In the genomic region with DNA sequence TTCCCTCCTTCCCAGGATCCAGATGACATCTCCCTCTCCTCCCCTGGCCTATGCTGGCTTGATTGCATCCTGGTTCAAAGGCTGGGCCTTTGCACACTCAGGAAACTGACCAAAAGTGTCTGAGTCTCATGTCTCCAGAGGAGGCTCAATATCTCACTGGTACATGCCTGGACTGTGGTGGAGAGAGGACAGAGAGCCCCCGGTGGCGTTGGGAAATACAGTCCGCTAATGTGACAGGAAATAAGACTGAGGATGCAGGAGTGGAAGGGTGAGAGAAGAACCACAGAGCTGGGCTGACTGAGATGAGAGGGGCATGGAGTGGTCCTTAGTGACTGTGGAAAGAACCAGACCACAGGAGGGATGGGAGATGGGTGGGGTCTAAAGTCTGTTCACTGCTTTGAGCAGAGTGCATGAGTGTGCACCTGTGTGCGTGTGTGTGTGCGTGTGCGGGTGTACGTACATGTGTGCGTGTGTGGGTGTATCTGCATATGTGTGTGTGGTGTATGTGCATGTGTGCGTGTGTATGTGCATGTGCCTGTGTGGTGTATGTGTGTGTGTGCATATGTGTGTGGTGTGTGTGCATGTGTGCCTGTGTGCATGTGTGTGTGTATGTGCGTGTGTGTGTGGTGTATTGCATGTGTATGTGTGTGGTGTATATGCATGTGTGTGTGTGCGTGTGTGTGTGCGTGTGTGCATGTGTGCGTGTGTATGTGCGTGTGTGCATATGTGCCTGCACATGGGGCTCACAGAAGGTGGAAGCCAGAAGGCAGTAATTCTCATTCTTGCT, we compare ENCODE assay signal across 16 cellular contexts. TPM values are rescaled to one million over a fixed set of nuclear protein-coding genes. Genes with fewer than 3 reads are reported as not detected.
"Had no signal": no experiment of that assay in that cellular context is flagged by ENCODE, and none has a peak within 500 bp of the region (broad histone marks: within the 10 kb centered on the region; RNA-seq: fewer than 3 reads in every experiment).

No MANE protein-coding gene starts in this region.

- H3K9me3 ChIP-seq: esophagus muscularis mucosa, tibial nerve had no signal

- H3K36me3 Mint-ChIP-seq: activated naive CD8-positive, alpha-beta T cell had no signal

- H3K4me3 Mint-ChIP-seq: activated naive CD8-positive, alpha-beta T cell; nephron progenitor cell; T-helper 1 cell treated with Interleukin-12 subunit alpha and Interleukin-12 subunit beta and Interleukin-4 antibody, amounts not matched to agents 30 μg/mL and 1 μg/mL, for 36 hours had no signal

- H3K4me1 Mint-ChIP-seq: nephron progenitor cell had no signal

- H3K36me3 ChIP-seq: brain microvascular endothelial cell, esophagus muscularis mucosa, tibial nerve had no signal

- H3K4me3 ChIP-seq: dorsolateral prefrontal cortex, esophagus muscularis mucosa, tibial nerve had no signal

- H3K27me3 ChIP-seq: brain microvascular endothelial cell, tibial nerve had no signal

- DNase-seq: activated CD4-positive, alpha-beta T cell treated with anti-CD3 and anti-CD28 coated beads, Interleukin-2, amount 50 U/mL, for 1 hour; amygdala; brain microvascular endothelial cell; cerebellar nuclear complex; dorsolateral prefrontal cortex; head of caudate nucleus; nephron progenitor cell had no signal

- H3K27ac ChIP-seq: brain microvascular endothelial cell, dorsolateral prefrontal cortex, esophagus muscularis mucosa, tibial nerve had no signal

- H3K27ac Mint-ChIP-seq: activated naive CD8-positive, alpha-beta T cell; activated T-helper 2 cell treated with anti-CD3 and anti-CD28 coated beads, Interferon-gamma antibody, Interleukin-2, Interleukin-4, amounts not matched to agents 10 μg/mL and 5 μg/mL and 100 μg/mL, durations not matched to agents 14 hours and 24 hours and 36 hours; nephron progenitor cell; T-helper 1 cell treated with Interleukin-12 subunit alpha and Interleukin-12 subunit beta and Interleukin-4 antibody, amounts not matched to agents 30 μg/mL and 1 μg/mL, for 36 hours had no signal

- H3K4me1 ChIP-seq: esophagus muscularis mucosa, tibial nerve had no signal

- H3K9me3 Mint-ChIP-seq: activated T-helper 2 cell treated with anti-CD3 and anti-CD28 coated beads, Interferon-gamma antibody, Interleukin-2, Interleukin-4, amounts not matched to agents 10 μg/mL and 5 μg/mL and 100 μg/mL, durations not matched to agents 14 hours and 24 hours and 36 hours; T-helper 1 cell treated with Interleukin-12 subunit alpha and Interleukin-12 subunit beta and Interleukin-4 antibody, amounts not matched to agents 30 μg/mL and 1 μg/mL, for 36 hours had no signal

RNA-seq across cellular contexts. Expression of gene SIGLEC5, which starts 1.9 kb away (rescaled TPM):
- total RNA-seq: activated CD8-positive, alpha-beta memory T cell treated with anti-CD3 and anti-CD28 coated beads for 36 hours; activated T-helper 2 cell treated with anti-CD3 and anti-CD28 coated beads, Interferon-gamma antibody, Interleukin-2, Interleukin-4, amounts not matched to agents 10 μg/mL and 5 μg/mL and 100 μg/mL, durations not matched to agents 14 hours and 24 hours and 36 hours; fibroblast of villous mesenchyme; lung microvascular endothelial cell had no signal

RNA-seq across cellular contexts. Expression of gene SIGLEC14, which starts 18.3 kb away (rescaled TPM):
- total RNA-seq: activated T-helper 2 cell treated with anti-CD3 and anti-CD28 coated beads, Interferon-gamma antibody, Interleukin-2, Interleukin-4, amounts not matched to agents 10 μg/mL and 5 μg/mL and 100 μg/mL, durations not matched to agents 14 hours and 24 hours and 36 hours; fibroblast of villous mesenchyme; lung microvascular endothelial cell; skeletal muscle tissue had no signal
